ENCODE assay signal across 2 cellular contexts in the genomic region with DNA sequence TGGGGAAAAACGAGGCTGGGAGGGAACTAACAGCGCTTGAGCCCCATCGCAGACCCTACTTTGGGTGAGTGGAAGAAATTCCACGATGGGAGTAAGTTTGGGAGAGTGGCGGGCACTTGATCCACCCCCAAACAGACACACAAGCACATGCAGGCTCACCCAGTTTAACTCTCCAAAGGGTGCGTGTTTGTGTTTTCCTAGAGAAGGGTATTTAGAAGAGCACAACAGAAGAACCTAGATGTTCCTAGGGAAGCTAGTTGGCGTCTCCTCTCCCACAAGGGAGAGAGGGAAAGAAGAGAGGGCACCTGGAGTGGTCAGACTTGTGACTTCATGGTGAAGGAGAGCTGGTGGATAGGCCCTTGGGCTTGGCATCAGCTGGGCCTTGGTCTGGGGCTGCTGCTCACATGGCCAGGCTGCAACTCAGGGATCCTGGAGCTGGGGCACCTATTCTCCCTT.
TF ChIP-seq lines count a peak whose summit lies in the region.

No MANE protein-coding gene starts in this region.

TF ChIP-seq in GM23338, 12 proteins besides CTCF, POLR2A, EP300 and RAD21:
- TF ChIP-seq ZNF114 (CRISPR knock-in tag; IDR thresholded peaks at IDR 0.05) (no peak), EZH2 (IDR thresholded peaks at IDR 0.05; ENCODE audit: low read depth, unreplicated experiment) (peak; percentile 61), EZH2phosphoT487 (IDR thresholded peaks at IDR 0.05; ENCODE audit: unreplicated experiment) (peak; percentile 1)
- TF ChIP-seq, protein P1, sequence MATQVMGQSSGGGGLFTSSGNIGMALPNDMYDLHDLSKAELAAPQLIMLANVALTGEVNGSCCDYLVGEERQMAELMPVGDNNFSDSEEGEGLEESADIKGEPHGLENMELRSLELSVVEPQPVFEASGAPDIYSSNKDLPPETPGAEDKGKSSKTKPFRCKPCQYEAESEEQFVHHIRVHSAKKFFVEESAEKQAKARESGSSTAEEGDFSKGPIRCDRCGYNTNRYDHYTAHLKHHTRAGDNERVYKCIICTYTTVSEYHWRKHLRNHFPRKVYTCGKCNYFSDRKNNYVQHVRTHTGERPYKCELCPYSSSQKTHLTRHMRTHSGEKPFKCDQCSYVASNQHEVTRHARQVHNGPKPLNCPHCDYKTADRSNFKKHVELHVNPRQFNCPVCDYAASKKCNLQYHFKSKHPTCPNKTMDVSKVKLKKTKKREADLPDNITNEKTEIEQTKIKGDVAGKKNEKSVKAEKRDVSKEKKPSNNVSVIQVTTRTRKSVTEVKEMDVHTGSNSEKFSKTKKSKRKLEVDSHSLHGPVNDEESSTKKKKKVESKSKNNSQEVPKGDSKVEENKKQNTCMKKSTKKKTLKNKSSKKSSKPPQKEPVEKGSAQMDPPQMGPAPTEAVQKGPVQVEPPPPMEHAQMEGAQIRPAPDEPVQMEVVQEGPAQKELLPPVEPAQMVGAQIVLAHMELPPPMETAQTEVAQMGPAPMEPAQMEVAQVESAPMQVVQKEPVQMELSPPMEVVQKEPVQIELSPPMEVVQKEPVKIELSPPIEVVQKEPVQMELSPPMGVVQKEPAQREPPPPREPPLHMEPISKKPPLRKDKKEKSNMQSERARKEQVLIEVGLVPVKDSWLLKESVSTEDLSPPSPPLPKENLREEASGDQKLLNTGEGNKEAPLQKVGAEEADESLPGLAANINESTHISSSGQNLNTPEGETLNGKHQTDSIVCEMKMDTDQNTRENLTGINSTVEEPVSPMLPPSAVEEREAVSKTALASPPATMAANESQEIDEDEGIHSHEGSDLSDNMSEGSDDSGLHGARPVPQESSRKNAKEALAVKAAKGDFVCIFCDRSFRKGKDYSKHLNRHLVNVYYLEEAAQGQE (IDR thresholded peaks at IDR 0.05; ENCODE audit: unreplicated experiment), result no peak

TF ChIP-seq in HepG2, 621 proteins besides CTCF, POLR2A, EP300 and RAD21:
- TF ChIP-seq ZNF747 (CRISPR knock-in tag; IDR thresholded peaks at IDR 0.05; ENCODE audit: borderline replicate concordance) (no peak), ZNF274 (CRISPR knock-in tag; IDR thresholded peaks at IDR 0.05) (no peak), KAT2B (IDR thresholded peaks at IDR 0.05; ENCODE audit: borderline replicate concordance, low read depth, low read length) (no peak), ZMYM3 (CRISPR knock-in tag; IDR thresholded peaks at IDR 0.05) (no peak), POGK (CRISPR knock-in tag; conservative IDR thresholded peaks at IDR 0.05) (no peak), ATF1 (CRISPR knock-in tag; IDR thresholded peaks at IDR 0.05) (no peak), ZNF331 (CRISPR knock-in tag; IDR thresholded peaks at IDR 0.05) (no peak), HES4 (CRISPR knock-in tag; IDR thresholded peaks at IDR 0.05; ENCODE audit: borderline replicate concordance) (no peak), MZF1 (CRISPR knock-in tag; IDR thresholded peaks at IDR 0.05; ENCODE audit: borderline replicate concordance) (no peak), ZBTB40 (IDR thresholded peaks at IDR 0.05) (no peak), ZBTB40 (CRISPR knock-in tag; IDR thresholded peaks at IDR 0.05) (no peak), PREB (CRISPR knock-in tag; IDR thresholded peaks at IDR 0.05) (no peak)
- TF ChIP-seq, protein P2, sequence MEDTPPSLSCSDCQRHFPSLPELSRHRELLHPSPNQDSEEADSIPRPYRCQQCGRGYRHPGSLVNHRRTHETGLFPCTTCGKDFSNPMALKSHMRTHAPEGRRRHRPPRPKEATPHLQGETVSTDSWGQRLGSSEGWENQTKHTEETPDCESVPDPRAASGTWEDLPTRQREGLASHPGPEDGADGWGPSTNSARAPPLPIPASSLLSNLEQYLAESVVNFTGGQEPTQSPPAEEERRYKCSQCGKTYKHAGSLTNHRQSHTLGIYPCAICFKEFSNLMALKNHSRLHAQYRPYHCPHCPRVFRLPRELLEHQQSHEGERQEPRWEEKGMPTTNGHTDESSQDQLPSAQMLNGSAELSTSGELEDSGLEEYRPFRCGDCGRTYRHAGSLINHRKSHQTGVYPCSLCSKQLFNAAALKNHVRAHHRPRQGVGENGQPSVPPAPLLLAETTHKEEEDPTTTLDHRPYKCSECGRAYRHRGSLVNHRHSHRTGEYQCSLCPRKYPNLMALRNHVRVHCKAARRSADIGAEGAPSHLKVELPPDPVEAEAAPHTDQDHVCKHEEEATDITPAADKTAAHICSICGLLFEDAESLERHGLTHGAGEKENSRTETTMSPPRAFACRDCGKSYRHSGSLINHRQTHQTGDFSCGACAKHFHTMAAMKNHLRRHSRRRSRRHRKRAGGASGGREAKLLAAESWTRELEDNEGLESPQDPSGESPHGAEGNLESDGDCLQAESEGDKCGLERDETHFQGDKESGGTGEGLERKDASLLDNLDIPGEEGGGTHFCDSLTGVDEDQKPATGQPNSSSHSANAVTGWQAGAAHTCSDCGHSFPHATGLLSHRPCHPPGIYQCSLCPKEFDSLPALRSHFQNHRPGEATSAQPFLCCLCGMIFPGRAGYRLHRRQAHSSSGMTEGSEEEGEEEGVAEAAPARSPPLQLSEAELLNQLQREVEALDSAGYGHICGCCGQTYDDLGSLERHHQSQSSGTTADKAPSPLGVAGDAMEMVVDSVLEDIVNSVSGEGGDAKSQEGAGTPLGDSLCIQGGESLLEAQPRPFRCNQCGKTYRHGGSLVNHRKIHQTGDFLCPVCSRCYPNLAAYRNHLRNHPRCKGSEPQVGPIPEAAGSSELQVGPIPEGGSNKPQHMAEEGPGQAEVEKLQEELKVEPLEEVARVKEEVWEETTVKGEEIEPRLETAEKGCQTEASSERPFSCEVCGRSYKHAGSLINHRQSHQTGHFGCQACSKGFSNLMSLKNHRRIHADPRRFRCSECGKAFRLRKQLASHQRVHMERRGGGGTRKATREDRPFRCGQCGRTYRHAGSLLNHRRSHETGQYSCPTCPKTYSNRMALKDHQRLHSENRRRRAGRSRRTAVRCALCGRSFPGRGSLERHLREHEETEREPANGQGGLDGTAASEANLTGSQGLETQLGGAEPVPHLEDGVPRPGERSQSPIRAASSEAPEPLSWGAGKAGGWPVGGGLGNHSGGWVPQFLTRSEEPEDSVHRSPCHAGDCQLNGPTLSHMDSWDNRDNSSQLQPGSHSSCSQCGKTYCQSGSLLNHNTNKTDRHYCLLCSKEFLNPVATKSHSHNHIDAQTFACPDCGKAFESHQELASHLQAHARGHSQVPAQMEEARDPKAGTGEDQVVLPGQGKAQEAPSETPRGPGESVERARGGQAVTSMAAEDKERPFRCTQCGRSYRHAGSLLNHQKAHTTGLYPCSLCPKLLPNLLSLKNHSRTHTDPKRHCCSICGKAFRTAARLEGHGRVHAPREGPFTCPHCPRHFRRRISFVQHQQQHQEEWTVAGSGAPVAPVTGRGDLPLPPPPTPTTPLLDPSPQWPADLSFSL (CRISPR knock-in tag; IDR thresholded peaks at IDR 0.05), result no peak
- TF ChIP-seq, protein P3, sequence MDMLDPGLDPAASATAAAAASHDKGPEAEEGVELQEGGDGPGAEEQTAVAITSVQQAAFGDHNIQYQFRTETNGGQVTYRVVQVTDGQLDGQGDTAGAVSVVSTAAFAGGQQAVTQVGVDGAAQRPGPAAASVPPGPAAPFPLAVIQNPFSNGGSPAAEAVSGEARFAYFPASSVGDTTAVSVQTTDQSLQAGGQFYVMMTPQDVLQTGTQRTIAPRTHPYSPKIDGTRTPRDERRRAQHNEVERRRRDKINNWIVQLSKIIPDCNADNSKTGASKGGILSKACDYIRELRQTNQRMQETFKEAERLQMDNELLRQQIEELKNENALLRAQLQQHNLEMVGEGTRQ (IDR thresholded peaks at IDR 0.05; ENCODE audit: low read depth, low read length), result no peak
- TF ChIP-seq, protein P3 (CRISPR knock-in tag; IDR thresholded peaks at IDR 0.05; ENCODE audit: borderline replicate concordance), result no peak
